In the genomic region with DNA sequence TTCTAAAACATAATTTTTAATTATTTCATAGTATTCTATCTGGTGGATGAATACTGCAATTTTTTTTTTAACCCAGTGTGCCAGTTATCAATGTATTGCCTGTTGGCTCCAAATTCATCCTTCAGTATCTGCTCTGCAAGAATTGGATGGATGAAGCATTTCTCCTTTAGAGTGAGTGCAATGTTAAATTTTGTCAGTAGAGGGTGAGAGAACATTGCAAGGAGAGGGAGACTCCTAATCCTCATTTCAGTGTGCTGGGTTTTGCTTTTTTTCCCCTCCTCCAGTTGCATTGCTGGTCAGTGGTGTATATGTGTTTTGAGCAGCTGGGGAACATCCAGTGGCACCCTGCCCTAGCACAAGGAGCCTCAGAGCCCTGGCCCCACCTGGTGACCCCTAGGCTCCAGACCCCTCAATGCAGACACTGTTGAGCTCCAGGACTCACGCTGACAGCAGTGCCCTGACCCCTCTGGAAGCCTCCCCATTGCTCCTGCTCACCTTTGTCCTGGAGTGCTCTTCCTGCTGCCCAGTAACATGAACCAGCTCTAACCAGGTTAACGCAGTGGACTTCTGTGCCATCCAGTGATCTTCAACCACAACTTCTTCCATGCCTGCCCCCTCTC, we compare ENCODE assay signal across 15 cellular contexts.
DNase-seq lines count a peak whose midpoint lies in the region; ATAC-seq and TF ChIP-seq lines count a peak whose summit lies in the region.
"Had no signal": no experiment of that assay in that cellular context is flagged by ENCODE, and none has a peak within 500 bp of the region (broad histone marks: within the 10 kb centered on the region; RNA-seq: fewer than 3 reads in every experiment).

No MANE protein-coding gene starts in this region.

- ATAC-seq in lower lobe of right lung, result no peak
- ATAC-seq: activated CD8-positive, alpha-beta T cell treated with anti-CD3 and anti-CD28 coated beads for 36 hours; sciatic nerve; stimulated activated naive CD8-positive, alpha-beta T cell treated with anti-CD3 and anti-CD28 coated beads, Interleukin-15, amount 100 ng/mL, for 72 hours had no signal

- DNase-seq in ACHN (peak; percentile 1), NCI-H146 (lab: John Stamatoyannopoulos, UW) (peak; percentile 36), choroid plexus epithelial cell (ENCODE audit: low read depth) (peak; percentile 15), cortex of kidney (lab: John Stamatoyannopoulos, UW) (no peak), lower lobe of right lung (no peak), transverse colon (no peak)
- no peak for DNase-seq in stimulated activated CD4-positive, alpha-beta T cell treated with anti-CD3 and anti-CD28 coated beads, Interleukin-2, amount 100 ng/mL, for 48 hours
- DNase-seq: activated CD8-positive, alpha-beta T cell treated with anti-CD3 and anti-CD28 coated beads for 36 hours; caudate nucleus; stimulated activated naive CD8-positive, alpha-beta T cell treated with anti-CD3 and anti-CD28 coated beads, Interleukin-15, amount 100 ng/mL, for 72 hours; T1000 had no signal

- H3K27me3 ChIP-seq in lower lobe of right lung (ENCODE audit: low read depth) (peaks cover 4% of the 10 kb centered on the region), transverse colon (no peaks in the 10 kb centered on the region)
- H3K27me3 ChIP-seq: BLaER1 had no signal

- H3K36me3 ChIP-seq in lower lobe of right lung (no peaks in the 10 kb centered on the region), transverse colon (no peaks in the 10 kb centered on the region)
- H3K36me3 ChIP-seq: BLaER1 had no signal

- intact Hi-C loops in lower lobe of right lung (cut with DNase I), result no loop called here
- intact Hi-C loops in transverse colon (cut with DNase I; ENCODE audit: low total_unique reads), result no loop called here

- H3K4me1 ChIP-seq in lower lobe of right lung, result no peaks in the 10 kb centered on the region
- H3K4me1 ChIP-seq in transverse colon, result no peaks in the 10 kb centered on the region

- TF ChIP-seq POLR2A in transverse colon (IDR thresholded peaks at IDR 0.05), result no peak

- in situ Hi-C loops in ACHN (cut with HindIII; ENCODE audit: low pct_ligation_motif_present, low pct_unique_long_range_greater_than_20kb, low sequenced_read_pairs), result no loop called here
- in situ Hi-C loops in transverse colon (cut with MboI; ENCODE audit: low pct_ligation_motif_present in 1 of 4, low pct_unique_long_range_greater_than_20kb in 1 of 4, low sequenced_read_pairs in 3 of 4), result no loop called here

- H3K4me3 ChIP-seq in GM12875 (ENCODE audit: low read depth, low read length), result no peak overlapping the region
- no peak overlapping the region for H3K4me3 ChIP-seq in choroid plexus epithelial cell (ENCODE audit: low read depth, low read length)
- H3K4me3 ChIP-seq in lower lobe of right lung, result no peak overlapping the region
- no peak overlapping the region for H3K4me3 ChIP-seq in transverse colon
- H3K4me3 ChIP-seq: BLaER1 had no signal

- peaks cover 11% of the 10 kb centered on the region for H3K9me3 ChIP-seq in lower lobe of right lung
- H3K9me3 ChIP-seq in transverse colon, result peaks cover 0 to 7% of the 10 kb centered on the region in 2 donors

- 91 to 100% methylated on average over 1 to 2 of the region's 2 CpGs for WGBS in transverse colon (ENCODE audit: low coverage in 1 of 2), 2 donors

- TF ChIP-seq CTCF in GM12875 (IDR thresholded peaks at IDR 0.05; ENCODE audit: borderline replicate concordance, insufficient read depth, low read depth, low read length) (peak; percentile 31; the same call in 1 of the 2 replicates), choroid plexus epithelial cell (conservative IDR thresholded peaks at IDR 0.05; ENCODE audit: low read depth, low read length) (peak; percentile 24), lower lobe of right lung (IDR thresholded peaks at IDR 0.05) (no peak), transverse colon (IDR thresholded peaks at IDR 0.05) (no peak)

- no peak for TF ChIP-seq EP300 in transverse colon (IDR thresholded peaks at IDR 0.05; ENCODE audit: low read depth)

- H3K27ac ChIP-seq in lower lobe of right lung, result no peak overlapping the region
- H3K27ac ChIP-seq in transverse colon, result no peak overlapping the region
- H3K27ac ChIP-seq: BLaER1, epithelial cell of prostate had no signal

Comparison
In these comparisons a context has a peak if more than half of its experiments do, and no peak if none do; other contexts are left out.
1. DNase-seq: peak in ACHN (single experiment), NCI-H146 (single experiment) and choroid plexus epithelial cell (single experiment); none in cortex of kidney (single experiment), stimulated activated CD4-positive, alpha-beta T cell treated with anti-CD3 and anti-CD28 coated beads, Interleukin-2, amount 100 ng/mL, for 48 hours (0 of 2), lower lobe of right lung (single experiment) and transverse colon (single experiment).
2. CTCF ChIP-seq: peak in GM12875 (single experiment) and choroid plexus epithelial cell (single experiment); none in lower lobe of right lung (single experiment) and transverse colon (0 of 5).